ENCODE assay signal across 11 cellular contexts in genomic region chr15:53808058-53808703, GRCh38. TPM values are rescaled to one million over a fixed set of nuclear protein-coding genes. Genes with fewer than 3 reads are reported as not detected.
DNase-seq lines count a peak whose midpoint lies in the region; FAIRE-seq and TF ChIP-seq lines count a peak whose summit lies in the region.
"Had no signal": no experiment of that assay in that cellular context is flagged by ENCODE, and none has a peak within 500 bp of the region (broad histone marks: within the 10 kb centered on the region; RNA-seq: fewer than 3 reads in every experiment).

No MANE protein-coding gene starts in this region.

- H3K36me3 ChIP-seq in small intestine (ENCODE audit: control insufficient read depth in 2 of 2, insufficient read depth in 2 of 2, low read length in 2 of 2): no peaks in the 10 kb centered on the region
- H3K36me3 ChIP-seq: BLaER1 treated with 17β-estradiol and CSF1 and Interleukin-3, amounts not matched to agents 10 nM and 100 nM; neutrophil had no signal

- no peaks in the 10 kb centered on the region for H3K9me3 ChIP-seq in small intestine (ENCODE audit: control insufficient read depth, low read depth)
- H3K9me3 ChIP-seq: BLaER1 treated with 17β-estradiol and CSF1 and Interleukin-3, amounts not matched to agents 10 nM and 100 nM; neutrophil had no signal

- peak; percentile 66 for TF ChIP-seq CTCF in epithelial cell of proximal tubule (conservative IDR thresholded peaks at IDR 0.05; ENCODE audit: low read depth, low read length)

- no peak overlapping the region for H3K27ac ChIP-seq in small intestine (ENCODE audit: low read depth in 1 of 2, low read length in 1 of 2)
- H3K27ac ChIP-seq: BLaER1 treated with 17β-estradiol and CSF1 and Interleukin-3, amounts not matched to agents 10 nM and 100 nM; neutrophil had no signal

- whole genome bisulfite sequencing in small intestine, 3 donors: 58 to 59% (median 58%) methylated on average over 5 of the region's 5 CpGs

- DNase-seq in NCI-H1417 (lab: John Stamatoyannopoulos, UW) (peak in 2 of 3 experiments; percentile 17 to 26), NCI-H1417 treated with DMSO at 0.1 percent for 48 hours (lab: John Stamatoyannopoulos, UW) (no peak), NCI-H748 treated with DMSO at 0.1 percent for 48 hours (lab: John Stamatoyannopoulos, UW) (peak; percentile 12), epithelial cell of proximal tubule (ENCODE audit: low read depth) (no peak), small intestine (peak; percentile 27), SHP77 treated with DMSO at 0.1 percent for 48 hours (lab: John Stamatoyannopoulos, UW) (no peak), amniotic stem cell (lab: John Stamatoyannopoulos, UW) (no peak), amygdala (lab: John Stamatoyannopoulos, UW) (no peak)

- FAIRE-seq in small intestine (lab: Jason Lieb, UNC): no peak

- H3K4me3 ChIP-seq in epithelial cell of proximal tubule (ENCODE audit: low read depth, low read length) (no peak overlapping the region), small intestine (ENCODE audit: low read depth in 1 of 2, low read length in 2 of 2) (no peak overlapping the region)
- H3K4me3 ChIP-seq: BLaER1 treated with 17β-estradiol and CSF1 and Interleukin-3, amounts not matched to agents 10 nM and 100 nM had no signal

- no peaks in the 10 kb centered on the region for H3K4me1 ChIP-seq in small intestine (ENCODE audit: control insufficient read depth in 2 of 2, insufficient read depth in 1 of 2, low read depth in 1 of 2, low read length in 1 of 2)

- no peaks in the 10 kb centered on the region for H3K27me3 ChIP-seq in small intestine (ENCODE audit: control insufficient read depth in 2 of 2, insufficient read depth in 2 of 2, low read length in 2 of 2)
- H3K27me3 ChIP-seq: BLaER1 treated with 17β-estradiol and CSF1 and Interleukin-3, amounts not matched to agents 10 nM and 100 nM; neutrophil had no signal

RNA-seq across cellular contexts. Expression of gene WDR72, which starts 48.7 kb away (rescaled TPM):
- 1.5 and 2.3 TPM in 2 replicates for total RNA-seq in epithelial cell of proximal tubule
- 1 to 10 TPM in 1 of 3 donors, under 1 TPM in 2; 0.27 to 1.6 (median 1.00) TPM for polyA plus RNA-seq in small intestine
- total RNA-seq: T-helper 2 cell treated with Interferon-gamma antibody and Interleukin-4, amounts not matched to agents 100 ng/mL and 5 ng/mL, for 36 hours had no signal

Comparison
In these comparisons a context has a peak if more than half of its experiments do, and no peak if none do; other contexts are left out.
1. DNase-seq: peak in NCI-H1417 (2 of 3), NCI-H748 treated with DMSO at 0.1 percent for 48 hours (single experiment) and small intestine (single experiment); none in NCI-H1417 treated with DMSO at 0.1 percent for 48 hours (single experiment), epithelial cell of proximal tubule (single experiment), SHP77 treated with DMSO at 0.1 percent for 48 hours (single experiment), amniotic stem cell (single experiment) and amygdala (0 of 56).